6 cellular contexts compared by ENCODE assay signal in genomic region chr19:41376998-41377365, GRCh38. TPM values are rescaled to one million over a fixed set of nuclear protein-coding genes. Genes with fewer than 3 reads are reported as not detected.
DNase-seq lines count a peak whose midpoint lies in the region; ATAC-seq, FAIRE-seq and TF ChIP-seq lines count a peak whose summit lies in the region.

No MANE protein-coding gene starts in this region.

- FAIRE-seq in GM12892 (lab: Jason Lieb, UNC): no peak

- H3K36me3 Mint-ChIP-seq in activated CD8-positive, alpha-beta T cell treated with anti-CD3 and anti-CD28 coated beads for 36 hours (ENCODE audit: low read depth): peaks cover 2% of the 10 kb centered on the region
- H3K36me3 Mint-ChIP-seq in stimulated activated effector memory CD8-positive, alpha-beta T cell treated with anti-CD3 and anti-CD28 coated beads, Interleukin-12 subunit alpha, Interleukin-12 subunit beta, amount 100 ng/mL, for 72 hours: peaks cover 21% of the 10 kb centered on the region

- no peak for TF ChIP-seq POLR2A in GM12892 (IDR thresholded peaks at IDR 0.05; ENCODE audit: low read depth, low read length)

- H3K27me3 Mint-ChIP-seq in activated CD8-positive, alpha-beta T cell treated with anti-CD3 and anti-CD28 coated beads for 36 hours: no peaks in the 10 kb centered on the region

- peak; percentile 64 for DNase-seq in activated CD8-positive, alpha-beta T cell treated with anti-CD3 and anti-CD28 coated beads for 36 hours
- DNase-seq in fibroblast of pulmonary artery (ENCODE audit: low read depth): no peak
- no peak for DNase-seq in stimulated activated effector memory CD8-positive, alpha-beta T cell treated with anti-CD3 and anti-CD28 coated beads, Interleukin-12 subunit alpha, Interleukin-12 subunit beta, amount 100 ng/mL, for 72 hours (ENCODE audit: low spot score in 2 of 2)
- no peak for DNase-seq in GM12892 (ENCODE audit: insufficient read length)
- DNase-seq in NCI-H2107 (lab: John Stamatoyannopoulos, UW): no peak

- H3K4me1 Mint-ChIP-seq in activated CD8-positive, alpha-beta T cell treated with anti-CD3 and anti-CD28 coated beads for 36 hours (ENCODE audit: low read depth): peaks cover 22% of the 10 kb centered on the region
- peaks cover 24% of the 10 kb centered on the region for H3K4me1 Mint-ChIP-seq in stimulated activated effector memory CD8-positive, alpha-beta T cell treated with anti-CD3 and anti-CD28 coated beads, Interleukin-12 subunit alpha, Interleukin-12 subunit beta, amount 100 ng/mL, for 72 hours

- CTCF ChIA-PET in activated CD8-positive, alpha-beta T cell treated with anti-CD3 and anti-CD28 coated beads for 36 hours (lab: Charles Lee): interaction anchor here (1.1 kb wide), 1 partner anchor 13 kb away, joined by 4 read pairs; the partner anchor contains the start of gene B9D2

- no peak for TF ChIP-seq CTCF in activated CD8-positive, alpha-beta T cell treated with anti-CD3 and anti-CD28 coated beads for 36 hours (IDR thresholded peaks at IDR 0.05)
- TF ChIP-seq CTCF in fibroblast of pulmonary artery (IDR thresholded peaks at IDR 0.05; ENCODE audit: low read length, missing control alignments): no peak

- POLR2A ChIA-PET in activated CD8-positive, alpha-beta T cell treated with anti-CD3 and anti-CD28 coated beads for 36 hours (lab: Charles Lee): interaction anchor here (2.1 to 3.2 kb wide), 2 partner anchors 10 to 24 kb away, joined by 6 to 11 read pairs; partner anchors contain the start of gene TGFB1

- H3K4me3 ChIP-seq in fibroblast of pulmonary artery (replicated peaks; ENCODE audit: low read depth, low read length): peak overlapping the region; percentile 68

- peak overlapping the region; percentile 60 for H3K4me3 Mint-ChIP-seq in activated CD8-positive, alpha-beta T cell treated with anti-CD3 and anti-CD28 coated beads for 36 hours
- H3K4me3 Mint-ChIP-seq in stimulated activated effector memory CD8-positive, alpha-beta T cell treated with anti-CD3 and anti-CD28 coated beads, Interleukin-12 subunit alpha, Interleukin-12 subunit beta, amount 100 ng/mL, for 72 hours: peak overlapping the region; percentile 61

- intact Hi-C loops in activated CD8-positive, alpha-beta T cell treated with anti-CD3 and anti-CD28 coated beads for 36 hours (cut with micrococcal nuclease): no loop called here

- ATAC-seq in activated CD8-positive, alpha-beta T cell treated with anti-CD3 and anti-CD28 coated beads for 36 hours: peak; percentile 57
- peak; percentile 76 for ATAC-seq in stimulated activated effector memory CD8-positive, alpha-beta T cell treated with anti-CD3 and anti-CD28 coated beads, Interleukin-12 subunit alpha, Interleukin-12 subunit beta, amount 100 ng/mL, for 72 hours
- no peak for ATAC-seq in GM18907 (IDR thresholded peaks at IDR 0.05; ENCODE audit: unreplicated experiment)

- H3K27ac Mint-ChIP-seq in activated CD8-positive, alpha-beta T cell treated with anti-CD3 and anti-CD28 coated beads for 36 hours: peak overlapping the region; percentile 20
- H3K27ac Mint-ChIP-seq in stimulated activated effector memory CD8-positive, alpha-beta T cell treated with anti-CD3 and anti-CD28 coated beads, Interleukin-12 subunit alpha, Interleukin-12 subunit beta, amount 100 ng/mL, for 72 hours: peak overlapping the region; percentile 77

- no peaks in the 10 kb centered on the region for H3K9me3 Mint-ChIP-seq in activated CD8-positive, alpha-beta T cell treated with anti-CD3 and anti-CD28 coated beads for 36 hours
- no peaks in the 10 kb centered on the region for H3K9me3 Mint-ChIP-seq in stimulated activated effector memory CD8-positive, alpha-beta T cell treated with anti-CD3 and anti-CD28 coated beads, Interleukin-12 subunit alpha, Interleukin-12 subunit beta, amount 100 ng/mL, for 72 hours

RNA-seq across cellular contexts. Expression of gene TMEM91, which starts 0.6 kb away (rescaled TPM):
- total RNA-seq in activated CD8-positive, alpha-beta T cell treated with anti-CD3 and anti-CD28 coated beads for 36 hours: 1 to 10 TPM; 8.9 to 9.1 TPM
- 5.3 TPM for polyA plus RNA-seq in GM12892 (2012; ENCODE audit: missing spikeins)

RNA-seq across cellular contexts. Expression of gene B9D2, which starts 13.0 kb away (rescaled TPM):
- total RNA-seq in activated CD8-positive, alpha-beta T cell treated with anti-CD3 and anti-CD28 coated beads for 36 hours: 1 to 10 TPM; 3.1 to 5.1 TPM
- polyA plus RNA-seq in GM12892 (2012; ENCODE audit: missing spikeins): 3.5 TPM

RNA-seq across cellular contexts. Expression of gene EXOSC5, which starts 20.2 kb away (rescaled TPM):
- 10 to 100 TPM; 46.6 to 47.0 TPM for total RNA-seq in activated CD8-positive, alpha-beta T cell treated with anti-CD3 and anti-CD28 coated beads for 36 hours
- 59.4 TPM for polyA plus RNA-seq in GM12892 (2012; ENCODE audit: missing spikeins)

RNA-seq across cellular contexts. Expression of gene BCKDHA, which starts 20.6 kb away (rescaled TPM):
- 10 to 100 TPM; 32.3 to 36.9 TPM for total RNA-seq in activated CD8-positive, alpha-beta T cell treated with anti-CD3 and anti-CD28 coated beads for 36 hours
- polyA plus RNA-seq in GM12892 (2012; ENCODE audit: missing spikeins): 36.2 TPM

RNA-seq across cellular contexts. Expression of gene TGFB1, which starts 23.3 kb away (rescaled TPM):
- total RNA-seq in activated CD8-positive, alpha-beta T cell treated with anti-CD3 and anti-CD28 coated beads for 36 hours: 100 to 1,000 TPM; 112 to 123 TPM
- polyA plus RNA-seq in GM12892 (2012; ENCODE audit: missing spikeins): 23.4 TPM
